16 cellular contexts compared by ENCODE assay signal in genomic region chr12:112368856-112369255, GRCh38.
"Had no signal": no experiment of that assay in that cellular context is flagged by ENCODE, and none has a peak within 500 bp of the region (broad histone marks: within the 10 kb centered on the region; RNA-seq: fewer than 3 reads in every experiment).

No MANE protein-coding gene starts in this region.

- H3K36me3 Mint-ChIP-seq: activated naive CD4-positive, alpha-beta T cell treated with anti-CD3 and anti-CD28 coated beads, Interleukin-2, amount 50 U/mL, for 72 hours; natural killer cell treated with Interleukin-12 subunit alpha and Interleukin-12 subunit beta and Interleukin-15 and Interleukin-18, amount 100 ng/mL, for 72 hours; T-cell had no signal

- H3K4me3 Mint-ChIP-seq: activated T-cell treated with anti-CD3 and anti-CD28 coated beads, Interleukin-2, amount 50 U/mL, for 24 hours; natural killer cell treated with Interleukin-12 subunit alpha and Interleukin-12 subunit beta and Interleukin-15 and Interleukin-18, amount 100 ng/mL, for 72 hours; T-cell had no signal

- H3K9me3 Mint-ChIP-seq: activated naive CD4-positive, alpha-beta T cell treated with anti-CD3 and anti-CD28 coated beads, Interleukin-2, amount 50 U/mL, for 72 hours; activated T-cell treated with anti-CD3 and anti-CD28 coated beads, Interleukin-2, amount 50 U/mL, for 24 hours; natural killer cell treated with Interleukin-12 subunit alpha and Interleukin-12 subunit beta and Interleukin-15 and Interleukin-18, amount 100 ng/mL, for 72 hours; T-cell had no signal

- H3K9me3 ChIP-seq: breast epithelium, gastrocnemius medialis had no signal

- ATAC-seq: activated naive CD4-positive, alpha-beta T cell treated with anti-CD3 and anti-CD28 coated beads, Interleukin-2, amount 50 U/mL, for 72 hours; gastrocnemius medialis; natural killer cell treated with Interleukin-12 subunit alpha and Interleukin-12 subunit beta and Interleukin-15 and Interleukin-18, amount 100 ng/mL, for 72 hours; stimulated activated naive CD8-positive, alpha-beta T cell treated with anti-CD3 and anti-CD28 coated beads, Interleukin-15, Interleukin-2, amounts not matched to agents 100 U/mL and 50 U/mL, for 24 hours; T-cell had no signal

- H3K27me3 Mint-ChIP-seq: activated T-cell treated with anti-CD3 and anti-CD28 coated beads, Interleukin-2, amount 50 U/mL, for 24 hours; natural killer cell treated with Interleukin-12 subunit alpha and Interleukin-12 subunit beta and Interleukin-15 and Interleukin-18, amount 100 ng/mL, for 72 hours; progenitor cell of endocrine pancreas; T-cell had no signal

- H3K36me3 ChIP-seq: breast epithelium, gastrocnemius medialis had no signal

- H3K27ac Mint-ChIP-seq: activated naive CD4-positive, alpha-beta T cell treated with anti-CD3 and anti-CD28 coated beads, Interleukin-2, amount 50 U/mL, for 72 hours; activated T-cell treated with anti-CD3 and anti-CD28 coated beads, Interleukin-2, amount 50 U/mL, for 24 hours; natural killer cell treated with Interleukin-12 subunit alpha and Interleukin-12 subunit beta and Interleukin-15 and Interleukin-18, amount 100 ng/mL, for 72 hours; progenitor cell of endocrine pancreas; T-cell had no signal

- H3K4me1 ChIP-seq: breast epithelium had no signal

- H3K4me3 ChIP-seq: breast epithelium, gastrocnemius medialis, lung had no signal

- H3K27me3 ChIP-seq: breast epithelium, gastrocnemius medialis had no signal

- DNase-seq: activated CD4-positive, alpha-beta T cell treated with anti-CD3 and anti-CD28 coated beads, Interleukin-2, amount 50 U/mL, for 1 hour; activated effector memory CD4-positive, alpha-beta T cell treated with anti-CD3 and anti-CD28 coated beads, Interleukin-2, amount 50 U/mL, for 16 hours; activated T-cell treated with anti-CD3 and anti-CD28 coated beads, Interleukin-2, amount 50 U/mL, for 24 hours; amygdala; gastrocnemius medialis; hippocampal formation; nucleus accumbens; stimulated activated CD4-positive, alpha-beta T cell treated with anti-CD3 and anti-CD28 coated beads, Interleukin-4, amount 100 ng/mL, for 1 hour; stimulated activated CD8-positive, alpha-beta memory T cell treated with anti-CD3 and anti-CD28 coated beads, Interleukin-4, amount 100 ng/mL, for 48 hours; stimulated activated naive CD8-positive, alpha-beta T cell treated with anti-CD3 and anti-CD28 coated beads, Interleukin-15, Interleukin-2, amounts not matched to agents 100 U/mL and 50 U/mL, for 24 hours; T-cell had no signal

- H3K27ac ChIP-seq: breast epithelium, gastrocnemius medialis had no signal
